23 cellular contexts compared by ENCODE assay signal in the genomic region with DNA sequence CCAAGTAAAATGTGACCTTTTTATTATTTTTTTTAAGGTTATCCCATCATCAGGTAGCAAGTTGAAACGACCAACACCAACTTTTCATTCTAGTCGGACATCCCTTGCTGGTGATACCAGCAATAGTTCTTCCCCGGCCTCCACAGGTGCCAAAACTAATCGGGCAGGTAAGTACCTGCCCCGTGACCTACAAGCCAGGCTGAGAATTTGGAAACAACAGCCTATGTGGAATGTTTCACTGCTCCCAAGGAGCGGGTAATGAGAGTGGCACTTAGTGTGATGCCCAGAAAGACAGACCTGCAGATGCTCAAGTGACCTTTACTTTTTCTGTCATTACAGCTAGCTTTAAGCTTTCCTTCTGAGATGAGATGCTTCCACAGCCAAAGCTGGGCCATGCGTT. TPM values are rescaled to one million over a fixed set of nuclear protein-coding genes. Genes with fewer than 3 reads are reported as not detected.
"Had no signal": no experiment of that assay in that cellular context is flagged by ENCODE, and none has a peak within 500 bp of the region (broad histone marks: within the 10 kb centered on the region; RNA-seq: fewer than 3 reads in every experiment).

No MANE protein-coding gene starts in this region.

- DNase-seq: IMR-90, Karpas-422, KG1, MG63, NCI-H1092 treated with DMSO at 0.1 percent for 48 hours, NCI-H1436, NCI-H187, NCI-H2029, NCI-H2081 treated with DMSO at 0.1 percent for 48 hours, NCI-H2171, NCI-H226, NCI-H446, NCI-H510A, NCI-H524 treated with DMSO at 0.1 percent for 48 hours, NCI-H69, NCI-H774, Right ventricle myocardium superior, RPMI8226, SIG-M5 had no signal

- H3K27me3 ChIP-seq: MG63, SJSA1 had no signal

- ATAC-seq: HepG2 had no signal

- H3K9me3 ChIP-seq: MG63, SJSA1 had no signal

- H3K27ac ChIP-seq: SJSA1, SK-N-MC had no signal

- H3K4me3 ChIP-seq: MG63, SJSA1, SK-N-MC had no signal

- H3K4me1 ChIP-seq: SJSA1 had no signal

RNA-seq across cellular contexts. Expression of a gene that starts 6.9 kb away (rescaled TPM):
- total RNA-seq: HepG2, HT1080, IMR-90, SJSA1 had no signal
- polyA plus RNA-seq: IMR-90 had no signal
